ENCODE assay signal across 19 cellular contexts in the genomic region with DNA sequence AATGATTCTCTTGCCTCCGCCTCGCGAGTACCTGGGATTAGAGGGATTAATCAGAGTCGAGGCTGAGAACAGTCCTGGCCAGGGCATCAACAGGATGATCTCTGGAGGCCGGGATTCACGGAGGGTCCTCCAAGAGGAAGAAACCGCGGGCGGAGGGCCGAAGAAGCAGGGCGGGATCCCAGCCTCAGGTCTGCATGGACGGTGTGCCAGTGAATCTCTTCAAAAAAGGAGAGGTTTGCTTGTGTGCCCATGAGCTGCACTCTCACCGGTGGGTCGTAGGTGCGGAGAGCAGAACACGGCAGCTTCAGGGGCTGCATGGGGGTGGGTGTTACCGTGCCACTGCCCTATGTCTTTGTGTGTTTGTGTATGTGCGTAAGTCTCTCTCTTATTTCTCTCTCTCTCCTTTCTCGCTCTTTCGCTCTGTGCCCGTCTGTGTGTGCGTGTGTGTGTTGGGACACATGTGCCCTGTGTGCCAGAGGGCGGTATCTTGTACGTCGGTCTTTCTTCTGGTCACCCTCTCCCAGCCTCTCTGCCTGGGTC.
DNase-seq lines count a peak whose midpoint lies in the region; ATAC-seq lines count a peak whose summit lies in the region.
"Had no signal": no experiment of that assay in that cellular context is flagged by ENCODE, and none has a peak within 500 bp of the region (broad histone marks: within the 10 kb centered on the region; RNA-seq: fewer than 3 reads in every experiment).

No MANE protein-coding gene starts in this region.

- DNase-seq in DMS53 (lab: John Stamatoyannopoulos, UW) (peak; percentile 56), DMS53 treated with DMSO at 0.1 percent for 48 hours (lab: John Stamatoyannopoulos, UW; ENCODE audit: unreplicated experiment) (no peak), cardiac septum (ENCODE audit: low spot score) (peak; percentile 66), Right ventricle myocardium inferior (ENCODE audit: missing footprints) (no peak), mesenteric fat pad (ENCODE audit: low spot score) (peak; percentile 71), SK-N-DZ (ENCODE audit: low spot score) (no peak)
- DNase-seq: AML-193; CD4-positive, alpha-beta memory T cell; DMS153; DND-41; EL; GOT3; H7; HFFc6 had no signal

- ATAC-seq in Right ventricle myocardium inferior: no peak
- no peak for ATAC-seq in HG03108 (IDR thresholded peaks at IDR 0.05; ENCODE audit: unreplicated experiment)
- ATAC-seq: A549, GM12878, HCT116, HepG2 had no signal

- intact Hi-C loops in cardiac septum (cut with DNase I) (no loop called here), Right ventricle myocardium inferior (cut with DNase I) (no loop called here)

Comparison
In these comparisons a context has a peak if more than half of its experiments do, and no peak if none do; other contexts are left out.
1. DNase-seq: peak in DMS53 (single experiment), cardiac septum (single experiment) and mesenteric fat pad (single experiment); none in DMS53 treated with DMSO at 0.1 percent for 48 hours (single experiment), Right ventricle myocardium inferior (single experiment) and SK-N-DZ (single experiment).